ENCODE assay signal across 1 cellular context in the genomic region with DNA sequence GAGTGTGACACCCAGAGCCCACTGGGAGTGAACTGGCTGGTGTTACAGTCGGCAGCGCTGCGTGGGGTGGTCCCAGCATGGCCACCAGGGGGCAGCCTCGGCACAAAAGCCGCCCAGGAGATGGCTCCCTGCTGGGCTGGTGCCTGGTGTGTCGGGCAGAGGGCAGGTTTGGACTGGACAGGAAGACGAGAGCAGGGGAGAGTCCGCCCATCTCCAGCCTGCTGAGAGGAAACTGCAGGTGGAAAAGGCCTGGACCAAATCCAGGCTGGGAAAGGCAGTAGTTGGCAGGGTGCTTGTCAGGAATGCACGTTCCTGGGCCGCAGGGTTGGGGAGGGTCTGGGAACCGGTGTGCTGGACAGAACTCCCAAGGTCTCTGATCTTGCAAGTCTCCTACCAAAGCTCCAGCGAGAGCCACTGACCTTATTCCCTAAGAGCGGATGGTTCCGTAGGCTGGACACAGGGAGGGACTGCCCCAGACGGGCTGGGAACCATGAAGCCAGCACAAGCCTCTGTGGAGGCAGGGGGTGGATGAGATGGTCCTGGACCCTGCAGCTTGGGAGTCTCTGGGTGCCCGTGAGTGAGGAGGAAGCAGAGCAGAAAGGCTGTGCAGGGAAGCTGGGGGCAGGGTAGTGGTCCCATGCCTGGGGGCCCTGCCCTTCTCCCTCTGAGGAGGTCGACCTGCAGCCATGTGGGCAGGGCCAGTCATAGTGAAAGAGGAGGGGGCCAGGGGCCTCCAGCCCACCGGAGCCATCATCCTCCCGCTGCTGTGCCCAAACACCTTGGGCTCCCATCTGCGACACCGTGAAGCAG.
A peak's percentile ranks its signal among the peaks of the same experiment; 100 is the strongest.
TF ChIP-seq lines count a peak whose summit lies in the region.

No MANE protein-coding gene starts in this region.

TF ChIP-seq in HEK293, 187 proteins besides CTCF, POLR2A, EP300 and RAD21 (continued from another document and continues in another):
- TF ChIP-seq, protein P1, sequence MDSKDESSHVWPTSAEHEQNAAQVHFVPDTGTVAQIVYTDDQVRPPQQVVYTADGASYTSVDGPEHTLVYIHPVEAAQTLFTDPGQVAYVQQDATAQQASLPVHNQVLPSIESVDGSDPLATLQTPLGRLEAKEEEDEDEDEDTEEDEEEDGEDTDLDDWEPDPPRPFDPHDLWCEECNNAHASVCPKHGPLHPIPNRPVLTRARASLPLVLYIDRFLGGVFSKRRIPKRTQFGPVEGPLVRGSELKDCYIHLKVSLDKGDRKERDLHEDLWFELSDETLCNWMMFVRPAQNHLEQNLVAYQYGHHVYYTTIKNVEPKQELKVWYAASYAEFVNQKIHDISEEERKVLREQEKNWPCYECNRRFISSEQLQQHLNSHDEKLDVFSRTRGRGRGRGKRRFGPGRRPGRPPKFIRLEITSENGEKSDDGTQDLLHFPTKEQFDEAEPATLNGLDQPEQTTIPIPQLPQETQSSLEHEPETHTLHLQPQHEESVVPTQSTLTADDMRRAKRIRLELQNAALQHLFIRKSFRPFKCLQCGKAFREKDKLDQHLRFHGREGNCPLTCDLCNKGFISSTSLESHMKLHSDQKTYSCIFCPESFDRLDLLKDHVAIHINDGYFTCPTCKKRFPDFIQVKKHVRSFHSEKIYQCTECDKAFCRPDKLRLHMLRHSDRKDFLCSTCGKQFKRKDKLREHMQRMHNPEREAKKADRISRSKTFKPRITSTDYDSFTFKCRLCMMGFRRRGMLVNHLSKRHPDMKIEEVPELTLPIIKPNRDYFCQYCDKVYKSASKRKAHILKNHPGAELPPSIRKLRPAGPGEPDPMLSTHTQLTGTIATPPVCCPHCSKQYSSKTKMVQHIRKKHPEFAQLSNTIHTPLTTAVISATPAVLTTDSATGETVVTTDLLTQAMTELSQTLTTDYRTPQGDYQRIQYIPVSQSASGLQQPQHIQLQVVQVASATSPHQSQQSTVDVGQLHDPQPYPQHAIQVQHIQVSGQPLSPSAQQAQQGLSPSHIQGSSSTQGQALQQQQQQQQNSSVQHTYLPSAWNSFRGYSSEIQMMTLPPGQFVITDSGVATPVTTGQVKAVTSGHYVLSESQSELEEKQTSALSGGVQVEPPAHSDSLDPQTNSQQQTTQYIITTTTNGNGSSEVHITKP (tag by site-specific recombination; IDR thresholded peaks at IDR 0.05) = peak; percentile 28; the same call in 1 of the 2 replicates
- TF ChIP-seq ZNF433 (tag by site-specific recombination; IDR thresholded peaks at IDR 0.05; ENCODE audit: low read depth) (no peak), ZNF501 (tag by site-specific recombination; IDR thresholded peaks at IDR 0.05) (0 out of 2 replicates have a peak, but pooled peaks have one; percentile 53), ATF2 (tag by site-specific recombination; IDR thresholded peaks at IDR 0.05; ENCODE audit: low read depth) (no peak), ZNF830 (tag by site-specific recombination; IDR thresholded peaks at IDR 0.05; ENCODE audit: low read depth) (no peak), ZBTB7A (tag by site-specific recombination; IDR thresholded peaks at IDR 0.05; ENCODE audit: low read depth) (peak; percentile 59; the same call in 1 of the 2 replicates), GLI4 (tag by site-specific recombination; IDR thresholded peaks at IDR 0.05) (no peak), ZNF530 (tag by site-specific recombination; IDR thresholded peaks at IDR 0.05; ENCODE audit: low read depth) (no peak), ZBTB20 (tag by site-specific recombination; IDR thresholded peaks at IDR 0.05) (peak; percentile 90), ZNF660 (tag by site-specific recombination; IDR thresholded peaks at IDR 0.05) (no peak), SP7 (tag by site-specific recombination; IDR thresholded peaks at IDR 0.05) (peak; percentile 58), ZBTB17 (tag by site-specific recombination; IDR thresholded peaks at IDR 0.05) (0 out of 2 replicates have a peak, but pooled peaks have one; percentile 33), AEBP2 (tag by site-specific recombination; IDR thresholded peaks at IDR 0.05; ENCODE audit: borderline replicate concordance) (no peak), EGR2 (tag by site-specific recombination; IDR thresholded peaks at IDR 0.05; ENCODE audit: low read depth) (peak; percentile 49; the same call in 1 of the 2 replicates), REST (tag by site-specific recombination; IDR thresholded peaks at IDR 0.05) (0 out of 2 replicates have a peak, but pooled peaks have one; percentile 16), ZNF654 (tag by site-specific recombination; IDR thresholded peaks at IDR 0.05; ENCODE audit: low read depth) (peak; percentile 79), ZNF404 (tag by site-specific recombination; IDR thresholded peaks at IDR 0.05) (no peak), ZNF473 (tag by site-specific recombination; IDR thresholded peaks at IDR 0.05) (no peak), TRIM28 (IDR thresholded peaks at IDR 0.05; ENCODE audit: borderline replicate concordance, low read length) (no peak), GLIS1 (tag by site-specific recombination; IDR thresholded peaks at IDR 0.05) (peak; percentile 98), ZNF140 (tag by site-specific recombination; IDR thresholded peaks at IDR 0.05) (no peak), GFI1B (tag by site-specific recombination; IDR thresholded peaks at IDR 0.05) (no peak), ZNF658 (tag by site-specific recombination; IDR thresholded peaks at IDR 0.05) (no peak), HOXA7 (CRISPR knock-in tag; IDR thresholded peaks at IDR 0.05; ENCODE audit: borderline replicate concordance) (no peak), ZBTB1 (tag by site-specific recombination; IDR thresholded peaks at IDR 0.05) (no peak), GLIS2 (tag by site-specific recombination; IDR thresholded peaks at IDR 0.05) (peak; percentile 91), ZNF37A (tag by site-specific recombination; IDR thresholded peaks at IDR 0.05) (no peak), BCL11B (tag by site-specific recombination; IDR thresholded peaks at IDR 0.05; ENCODE audit: low read depth) (peak; percentile 81), ZSCAN16 (tag by site-specific recombination; IDR thresholded peaks at IDR 0.05) (no peak), MZF1 (tag by site-specific recombination; IDR thresholded peaks at IDR 0.05; ENCODE audit: borderline replicate concordance) (no peak), HIC1 (tag by site-specific recombination; IDR thresholded peaks at IDR 0.05) (peak; percentile 84), ZFP37 (tag by site-specific recombination; IDR thresholded peaks at IDR 0.05) (no peak), YY1 (tag by site-specific recombination; IDR thresholded peaks at IDR 0.05) (no peak), ZSCAN30 (tag by site-specific recombination; IDR thresholded peaks at IDR 0.05) (peak; percentile 67; the same call in 1 of the 2 replicates), SCRT1 (tag by site-specific recombination; IDR thresholded peaks at IDR 0.05; ENCODE audit: borderline replicate concordance) (no peak)
- TF ChIP-seq, protein P2, sequence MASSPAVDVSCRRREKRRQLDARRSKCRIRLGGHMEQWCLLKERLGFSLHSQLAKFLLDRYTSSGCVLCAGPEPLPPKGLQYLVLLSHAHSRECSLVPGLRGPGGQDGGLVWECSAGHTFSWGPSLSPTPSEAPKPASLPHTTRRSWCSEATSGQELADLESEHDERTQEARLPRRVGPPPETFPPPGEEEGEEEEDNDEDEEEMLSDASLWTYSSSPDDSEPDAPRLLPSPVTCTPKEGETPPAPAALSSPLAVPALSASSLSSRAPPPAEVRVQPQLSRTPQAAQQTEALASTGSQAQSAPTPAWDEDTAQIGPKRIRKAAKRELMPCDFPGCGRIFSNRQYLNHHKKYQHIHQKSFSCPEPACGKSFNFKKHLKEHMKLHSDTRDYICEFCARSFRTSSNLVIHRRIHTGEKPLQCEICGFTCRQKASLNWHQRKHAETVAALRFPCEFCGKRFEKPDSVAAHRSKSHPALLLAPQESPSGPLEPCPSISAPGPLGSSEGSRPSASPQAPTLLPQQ (tag by site-specific recombination; IDR thresholded peaks at IDR 0.05) = 0 out of 2 replicates have a peak, but pooled peaks have one; percentile 47
- TF ChIP-seq, protein P3, sequence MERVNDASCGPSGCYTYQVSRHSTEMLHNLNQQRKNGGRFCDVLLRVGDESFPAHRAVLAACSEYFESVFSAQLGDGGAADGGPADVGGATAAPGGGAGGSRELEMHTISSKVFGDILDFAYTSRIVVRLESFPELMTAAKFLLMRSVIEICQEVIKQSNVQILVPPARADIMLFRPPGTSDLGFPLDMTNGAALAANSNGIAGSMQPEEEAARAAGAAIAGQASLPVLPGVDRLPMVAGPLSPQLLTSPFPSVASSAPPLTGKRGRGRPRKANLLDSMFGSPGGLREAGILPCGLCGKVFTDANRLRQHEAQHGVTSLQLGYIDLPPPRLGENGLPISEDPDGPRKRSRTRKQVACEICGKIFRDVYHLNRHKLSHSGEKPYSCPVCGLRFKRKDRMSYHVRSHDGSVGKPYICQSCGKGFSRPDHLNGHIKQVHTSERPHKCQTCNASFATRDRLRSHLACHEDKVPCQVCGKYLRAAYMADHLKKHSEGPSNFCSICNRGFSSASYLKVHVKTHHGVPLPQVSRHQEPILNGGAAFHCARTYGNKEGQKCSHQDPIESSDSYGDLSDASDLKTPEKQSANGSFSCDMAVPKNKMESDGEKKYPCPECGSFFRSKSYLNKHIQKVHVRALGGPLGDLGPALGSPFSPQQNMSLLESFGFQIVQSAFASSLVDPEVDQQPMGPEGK (tag by site-specific recombination; IDR thresholded peaks at IDR 0.05) = peak; percentile 46
- TF ChIP-seq, protein P4, sequence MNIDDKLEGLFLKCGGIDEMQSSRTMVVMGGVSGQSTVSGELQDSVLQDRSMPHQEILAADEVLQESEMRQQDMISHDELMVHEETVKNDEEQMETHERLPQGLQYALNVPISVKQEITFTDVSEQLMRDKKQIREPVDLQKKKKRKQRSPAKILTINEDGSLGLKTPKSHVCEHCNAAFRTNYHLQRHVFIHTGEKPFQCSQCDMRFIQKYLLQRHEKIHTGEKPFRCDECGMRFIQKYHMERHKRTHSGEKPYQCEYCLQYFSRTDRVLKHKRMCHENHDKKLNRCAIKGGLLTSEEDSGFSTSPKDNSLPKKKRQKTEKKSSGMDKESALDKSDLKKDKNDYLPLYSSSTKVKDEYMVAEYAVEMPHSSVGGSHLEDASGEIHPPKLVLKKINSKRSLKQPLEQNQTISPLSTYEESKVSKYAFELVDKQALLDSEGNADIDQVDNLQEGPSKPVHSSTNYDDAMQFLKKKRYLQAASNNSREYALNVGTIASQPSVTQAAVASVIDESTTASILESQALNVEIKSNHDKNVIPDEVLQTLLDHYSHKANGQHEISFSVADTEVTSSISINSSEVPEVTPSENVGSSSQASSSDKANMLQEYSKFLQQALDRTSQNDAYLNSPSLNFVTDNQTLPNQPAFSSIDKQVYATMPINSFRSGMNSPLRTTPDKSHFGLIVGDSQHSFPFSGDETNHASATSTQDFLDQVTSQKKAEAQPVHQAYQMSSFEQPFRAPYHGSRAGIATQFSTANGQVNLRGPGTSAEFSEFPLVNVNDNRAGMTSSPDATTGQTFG (tag by site-specific recombination; IDR thresholded peaks at IDR 0.05; ENCODE audit: borderline replicate concordance) = no peak
